ENCODE assay signal across 22 cellular contexts in the genomic region with DNA sequence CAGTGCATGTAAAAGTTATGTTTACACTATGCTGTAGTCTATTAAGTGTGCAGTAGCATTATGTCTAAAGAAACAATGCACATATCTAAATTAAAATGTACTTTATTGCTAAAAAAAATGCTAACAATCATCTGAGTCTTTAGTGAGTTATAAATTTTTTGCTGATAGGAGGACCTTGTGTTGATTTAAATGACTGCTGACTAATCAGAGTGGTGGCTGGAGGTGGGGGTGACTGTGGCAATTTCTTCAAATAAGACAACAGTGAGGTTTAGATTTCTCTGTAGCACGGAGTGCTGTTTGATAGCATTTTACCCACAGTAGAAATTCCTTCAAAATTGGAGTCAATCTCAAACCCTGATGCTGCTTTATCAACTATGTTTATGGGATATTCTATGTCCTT. TPM values are rescaled to one million over a fixed set of nuclear protein-coding genes. Genes with fewer than 3 reads are reported as not detected.
DNase-seq lines count a peak whose midpoint lies in the region; ATAC-seq, FAIRE-seq and TF ChIP-seq lines count a peak whose summit lies in the region.
"Had no signal": no experiment of that assay in that cellular context is flagged by ENCODE, and none has a peak within 500 bp of the region (broad histone marks: within the 10 kb centered on the region; RNA-seq: fewer than 3 reads in every experiment).

No MANE protein-coding gene starts in this region.

- H3K4me1 Mint-ChIP-seq in GM23338, result peaks cover 22% of the 10 kb centered on the region
- peaks cover 10% of the 10 kb centered on the region for H3K4me1 Mint-ChIP-seq in astrocyte (ENCODE audit: low read depth, unreplicated experiment)
- peaks cover 18% of the 10 kb centered on the region for H3K4me1 Mint-ChIP-seq in mesothelial cell of epicardium

- FAIRE-seq in astrocyte (lab: Jason Lieb, UNC) (no peak), frontal cortex (lab: Jason Lieb, UNC) (no peak)
- FAIRE-seq: G401.6, GM12891, GM18507 had no signal

- no peaks in the 10 kb centered on the region for H3K9me3 ChIP-seq in astrocyte (ENCODE audit: insufficient read depth, low read depth, low read length)

- H4K20me1 ChIP-seq in GM23338 (replicated peaks; ENCODE audit: insufficient read depth) (peaks cover 9% of the 10 kb centered on the region), astrocyte (ENCODE audit: insufficient read depth, low read length) (peaks cover 14% of the 10 kb centered on the region)

- H3K4me3 ChIP-seq in GM23338 (no peak overlapping the region), astrocyte (ENCODE audit: insufficient read depth, low read depth, low read length) (no peak overlapping the region)
- H3K4me3 ChIP-seq: BLaER1 treated with 17β-estradiol and CSF1 and Interleukin-3, amounts not matched to agents 10 nM and 100 nM; GM23248 had no signal

- H3K36me3 ChIP-seq in GM23338 (ENCODE audit: insufficient read depth), result no peaks in the 10 kb centered on the region
- no peaks in the 10 kb centered on the region for H3K36me3 ChIP-seq in astrocyte (ENCODE audit: insufficient read depth, low read length)

- ATAC-seq in GM23338, result no peak
- ATAC-seq in HG03108 (IDR thresholded peaks at IDR 0.05; ENCODE audit: unreplicated experiment), result no peak

- H3K36me3 Mint-ChIP-seq in GM23338 (ENCODE audit: low read depth) (0 out of 3 replicates have a peak, but pooled peaks cover 2% of the 10 kb centered on the region), astrocyte (ENCODE audit: low read depth, unreplicated experiment) (no peaks in the 10 kb centered on the region), mesothelial cell of epicardium (no peaks in the 10 kb centered on the region)
- H3K36me3 Mint-ChIP-seq: CD8-positive, alpha-beta memory T cell had no signal

- H3K4me1 ChIP-seq in GM23338 (ENCODE audit: insufficient read depth) (peaks cover 15% of the 10 kb centered on the region), astrocyte (ENCODE audit: insufficient read depth, low read length) (no peaks in the 10 kb centered on the region)

- peak overlapping the region; percentile 39 for H3K4me2 ChIP-seq in GM23338
- no peak overlapping the region for H3K4me2 ChIP-seq in astrocyte (ENCODE audit: low read length)

- H3K9me2 ChIP-seq in GM23338 (ENCODE audit: insufficient read depth), result no peaks in the 10 kb centered on the region

- TF ChIP-seq CTCF in GM23338 (conservative IDR thresholded peaks at IDR 0.05; ENCODE audit: low read depth in 2 of 2) (no peak), astrocyte (IDR thresholded peaks at IDR 0.05; ENCODE audit: insufficient read depth, low read depth, low read length) (no peak), mesothelial cell of epicardium (IDR thresholded peaks at IDR 0.05; ENCODE audit: unreplicated experiment) (no peak)

- H3K27me3 ChIP-seq in GM23338 (ENCODE audit: insufficient read depth) (no peaks in the 10 kb centered on the region), astrocyte (ENCODE audit: insufficient read depth, low read length) (no peaks in the 10 kb centered on the region)
- H3K27me3 ChIP-seq: BLaER1 treated with 17β-estradiol and CSF1 and Interleukin-3, amounts not matched to agents 10 nM and 100 nM had no signal

- H3K27ac Mint-ChIP-seq in GM23338, result peak overlapping the region; percentile 71
- H3K27ac Mint-ChIP-seq in astrocyte (ENCODE audit: unreplicated experiment), result no peak overlapping the region
- peak overlapping the region; percentile 21 for H3K27ac Mint-ChIP-seq in mesothelial cell of epicardium
- H3K27ac Mint-ChIP-seq: B cell; CD8-positive, alpha-beta memory T cell; HFFc6 had no signal

- H3K9me3 Mint-ChIP-seq in GM23338 (no peaks in the 10 kb centered on the region), astrocyte (ENCODE audit: unreplicated experiment) (no peaks in the 10 kb centered on the region), mesothelial cell of epicardium (peaks cover 6% of the 10 kb centered on the region)
- H3K9me3 Mint-ChIP-seq: CD8-positive, alpha-beta memory T cell; HFFc6 had no signal

- H3K4me3 Mint-ChIP-seq in GM23338 (no peak overlapping the region), astrocyte (ENCODE audit: unreplicated experiment) (no peak overlapping the region), mesothelial cell of epicardium (no peak overlapping the region)
- H3K4me3 Mint-ChIP-seq: B cell, HFFc6 had no signal

- H2AFZ ChIP-seq in GM23338 (no peak overlapping the region), astrocyte (ENCODE audit: low read depth, low read length) (no peak overlapping the region)
- H2AFZ ChIP-seq: GM23248 had no signal

- H3K27me3 Mint-ChIP-seq in GM23338 (ENCODE audit: insufficient read depth, low read depth, poor library complexity) (no peaks in the 10 kb centered on the region), astrocyte (ENCODE audit: low read depth, unreplicated experiment) (no peaks in the 10 kb centered on the region), mesothelial cell of epicardium (ENCODE audit: low read depth) (no peaks in the 10 kb centered on the region)
- H3K27me3 Mint-ChIP-seq: B cell; CD8-positive, alpha-beta memory T cell had no signal

- H3F3A ChIP-seq in GM23338 (replicated peaks; ENCODE audit: low read depth), result no peaks in the 10 kb centered on the region

- no peak overlapping the region for H3K27ac ChIP-seq in GM23338 (ENCODE audit: low read depth)
- no peak overlapping the region for H3K27ac ChIP-seq in astrocyte (ENCODE audit: low read depth, low read length)
- H3K27ac ChIP-seq: BLaER1 treated with 17β-estradiol and CSF1 and Interleukin-3, amounts not matched to agents 10 nM and 100 nM; GM23248; HL-60 had no signal

- H3K79me2 ChIP-seq in GM23338 (replicated peaks; ENCODE audit: insufficient read depth) (peaks cover 100% of the 10 kb centered on the region), astrocyte (ENCODE audit: insufficient read depth, low read length) (peaks cover 22% of the 10 kb centered on the region)

- H3K9ac ChIP-seq in astrocyte (ENCODE audit: low read length), result no peak overlapping the region
- H3K9ac ChIP-seq: BLaER1 treated with 17β-estradiol and CSF1 and Interleukin-3, amounts not matched to agents 10 nM and 100 nM; GM23248 had no signal

- DNase-seq in GM23338 (ENCODE audit: low spot score) (no peak), OCI-M1 (lab: John Stamatoyannopoulos, UW) (peak; percentile 31), astrocyte (ENCODE audit: low read depth) (peak; percentile 22), mesothelial cell of epicardium (ENCODE audit: low spot score in 2 of 2, unreplicated experiment in 2 of 2) (no peak), NCI-H82 (lab: John Stamatoyannopoulos, UW) (no peak), NCI-H774 (lab: John Stamatoyannopoulos, UW) (no peak), frontal cortex (ENCODE audit: low spot score in 2 of 2) (no peak)
- DNase-seq: CD8-positive, alpha-beta memory T cell; COR-L47; DMS 273 treated with DMSO at 0.1 percent for 48 hours; DMS53; DND-41; GM23248; HCEC 1CT; HFFc6 had no signal

TF ChIP-seq in GM23338, 12 proteins besides CTCF, POLR2A, EP300 and RAD21 (continues in another document):
- TF ChIP-seq, protein P1, sequence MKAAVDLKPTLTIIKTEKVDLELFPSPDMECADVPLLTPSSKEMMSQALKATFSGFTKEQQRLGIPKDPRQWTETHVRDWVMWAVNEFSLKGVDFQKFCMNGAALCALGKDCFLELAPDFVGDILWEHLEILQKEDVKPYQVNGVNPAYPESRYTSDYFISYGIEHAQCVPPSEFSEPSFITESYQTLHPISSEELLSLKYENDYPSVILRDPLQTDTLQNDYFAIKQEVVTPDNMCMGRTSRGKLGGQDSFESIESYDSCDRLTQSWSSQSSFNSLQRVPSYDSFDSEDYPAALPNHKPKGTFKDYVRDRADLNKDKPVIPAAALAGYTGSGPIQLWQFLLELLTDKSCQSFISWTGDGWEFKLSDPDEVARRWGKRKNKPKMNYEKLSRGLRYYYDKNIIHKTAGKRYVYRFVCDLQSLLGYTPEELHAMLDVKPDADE (IDR thresholded peaks at IDR 0.05), result no peak
- no peak for TF ChIP-seq POLR2AphosphoS5 (IDR thresholded peaks at IDR 0.05; ENCODE audit: low read depth)
- no peak for TF ChIP-seq CREB1 (CRISPR knock-in tag; IDR thresholded peaks at IDR 0.05; ENCODE audit: low read depth)
- TF ChIP-seq NANOG (IDR thresholded peaks at IDR 0.05; ENCODE audit: borderline replicate concordance), result no peak
- no peak for TF ChIP-seq ZNF114 (CRISPR knock-in tag; IDR thresholded peaks at IDR 0.05)
- no peak for TF ChIP-seq EZH2 (IDR thresholded peaks at IDR 0.05; ENCODE audit: low read depth, unreplicated experiment)
- TF ChIP-seq, protein P2, sequence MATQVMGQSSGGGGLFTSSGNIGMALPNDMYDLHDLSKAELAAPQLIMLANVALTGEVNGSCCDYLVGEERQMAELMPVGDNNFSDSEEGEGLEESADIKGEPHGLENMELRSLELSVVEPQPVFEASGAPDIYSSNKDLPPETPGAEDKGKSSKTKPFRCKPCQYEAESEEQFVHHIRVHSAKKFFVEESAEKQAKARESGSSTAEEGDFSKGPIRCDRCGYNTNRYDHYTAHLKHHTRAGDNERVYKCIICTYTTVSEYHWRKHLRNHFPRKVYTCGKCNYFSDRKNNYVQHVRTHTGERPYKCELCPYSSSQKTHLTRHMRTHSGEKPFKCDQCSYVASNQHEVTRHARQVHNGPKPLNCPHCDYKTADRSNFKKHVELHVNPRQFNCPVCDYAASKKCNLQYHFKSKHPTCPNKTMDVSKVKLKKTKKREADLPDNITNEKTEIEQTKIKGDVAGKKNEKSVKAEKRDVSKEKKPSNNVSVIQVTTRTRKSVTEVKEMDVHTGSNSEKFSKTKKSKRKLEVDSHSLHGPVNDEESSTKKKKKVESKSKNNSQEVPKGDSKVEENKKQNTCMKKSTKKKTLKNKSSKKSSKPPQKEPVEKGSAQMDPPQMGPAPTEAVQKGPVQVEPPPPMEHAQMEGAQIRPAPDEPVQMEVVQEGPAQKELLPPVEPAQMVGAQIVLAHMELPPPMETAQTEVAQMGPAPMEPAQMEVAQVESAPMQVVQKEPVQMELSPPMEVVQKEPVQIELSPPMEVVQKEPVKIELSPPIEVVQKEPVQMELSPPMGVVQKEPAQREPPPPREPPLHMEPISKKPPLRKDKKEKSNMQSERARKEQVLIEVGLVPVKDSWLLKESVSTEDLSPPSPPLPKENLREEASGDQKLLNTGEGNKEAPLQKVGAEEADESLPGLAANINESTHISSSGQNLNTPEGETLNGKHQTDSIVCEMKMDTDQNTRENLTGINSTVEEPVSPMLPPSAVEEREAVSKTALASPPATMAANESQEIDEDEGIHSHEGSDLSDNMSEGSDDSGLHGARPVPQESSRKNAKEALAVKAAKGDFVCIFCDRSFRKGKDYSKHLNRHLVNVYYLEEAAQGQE (IDR thresholded peaks at IDR 0.05; ENCODE audit: unreplicated experiment), result no peak
- TF ChIP-seq JUNB (IDR thresholded peaks at IDR 0.05; ENCODE audit: unreplicated experiment), result no peak

RNA-seq across cellular contexts. Expression of a gene that starts 37.0 kb away (rescaled TPM):
- 17.1 and 19.5 TPM in 2 replicates for total RNA-seq in GM23338 (2014; rRNA removed; shearing (Covaris generic))
- polyA plus RNA-seq in GM23338 (2016; fragmentation: Nextera tagmentation; extraction: Ambion mirVana), result 4.9 and 6.7 TPM in 2 replicates
- total RNA-seq in astrocyte (34.7 and 38.7 TPM in 2 replicates), mesothelial cell of epicardium (37.3 to 40.2 TPM (median 37.8 TPM) in 3 replicates), frontal cortex (36.7 TPM)

RNA-seq across cellular contexts. Expression of a gene that starts 37.5 kb away (rescaled TPM):
- 113 and 160 TPM in 2 replicates for total RNA-seq in GM23338 (2014; rRNA removed; shearing (Covaris generic))
- polyA plus RNA-seq in GM23338 (2016; fragmentation: Nextera tagmentation; extraction: Ambion mirVana), result 129 and 142 TPM in 2 replicates
- total RNA-seq in astrocyte (193 and 204 TPM in 2 replicates), mesothelial cell of epicardium (148 to 155 TPM (median 150 TPM) in 3 replicates), frontal cortex (169 TPM)

Comparison
In these comparisons a context has a peak if more than half of its experiments do, and no peak if none do; other contexts are left out.
1. DNase-seq: peak in OCI-M1 (single experiment) and astrocyte (single experiment); none in GM23338 (single experiment), mesothelial cell of epicardium (0 of 2), NCI-H82 (single experiment), NCI-H774 (single experiment) and frontal cortex (0 of 2).